2 cellular contexts compared by ENCODE assay signal in the genomic region with DNA sequence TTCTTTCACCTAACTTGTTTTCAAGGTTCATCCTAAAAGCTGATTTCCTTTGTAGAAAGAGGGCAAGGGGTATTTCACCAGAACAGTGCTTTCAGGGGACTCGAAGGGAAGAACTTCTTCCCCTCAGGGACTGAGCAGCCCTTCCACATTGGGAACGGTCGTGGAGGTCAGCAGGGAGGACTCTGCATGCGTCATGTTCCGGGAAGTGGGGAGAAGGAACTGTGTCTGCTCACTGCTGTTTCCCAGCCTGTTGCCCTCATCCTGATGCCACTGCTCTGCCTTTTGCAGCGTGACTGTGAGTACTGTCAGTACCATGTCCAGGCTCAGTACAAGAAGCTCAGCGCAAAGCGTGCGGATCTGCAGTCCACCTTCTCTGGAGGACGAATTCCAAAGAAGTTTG.
TF ChIP-seq lines count a peak whose summit lies in the region.

No MANE protein-coding gene starts in this region.

TF ChIP-seq in liver, 16 proteins besides CTCF, POLR2A, EP300 and RAD21:
- TF ChIP-seq TAF1 (conservative IDR thresholded peaks at IDR 0.05) (no peak), NR2F2 (IDR thresholded peaks at IDR 0.05) (peak; percentile 27)

TF ChIP-seq in H1, 55 proteins besides CTCF, POLR2A, EP300 and RAD21:
- TF ChIP-seq MAFK (IDR thresholded peaks at IDR 0.05; ENCODE audit: low read depth, low read length), result no peak
- TF ChIP-seq RBBP5 (IDR thresholded peaks at IDR 0.05; ENCODE audit: borderline replicate concordance, low read depth, low read length), result no peak
- no peak for TF ChIP-seq CEBPB (IDR thresholded peaks at IDR 0.05; ENCODE audit: low read depth, low read length)
- no peak for TF ChIP-seq JUN (IDR thresholded peaks at IDR 0.05; ENCODE audit: low read depth, low read length)
- TF ChIP-seq BACH1 (IDR thresholded peaks at IDR 0.05; ENCODE audit: low read length), result no peak
- TF ChIP-seq SIN3A (conservative IDR thresholded peaks at IDR 0.05 in 1 of 2, IDR thresholded peaks at IDR 0.05 in 1 of 2; ENCODE audit: low read depth in 1 of 2, low read length in 2 of 2), result no peak
- TF ChIP-seq RNF2 (IDR thresholded peaks at IDR 0.05; ENCODE audit: borderline replicate concordance, low read depth, low read length, missing control alignments, poor library complexity, severe bottlenecking), result no peak
- TF ChIP-seq, protein P1, sequence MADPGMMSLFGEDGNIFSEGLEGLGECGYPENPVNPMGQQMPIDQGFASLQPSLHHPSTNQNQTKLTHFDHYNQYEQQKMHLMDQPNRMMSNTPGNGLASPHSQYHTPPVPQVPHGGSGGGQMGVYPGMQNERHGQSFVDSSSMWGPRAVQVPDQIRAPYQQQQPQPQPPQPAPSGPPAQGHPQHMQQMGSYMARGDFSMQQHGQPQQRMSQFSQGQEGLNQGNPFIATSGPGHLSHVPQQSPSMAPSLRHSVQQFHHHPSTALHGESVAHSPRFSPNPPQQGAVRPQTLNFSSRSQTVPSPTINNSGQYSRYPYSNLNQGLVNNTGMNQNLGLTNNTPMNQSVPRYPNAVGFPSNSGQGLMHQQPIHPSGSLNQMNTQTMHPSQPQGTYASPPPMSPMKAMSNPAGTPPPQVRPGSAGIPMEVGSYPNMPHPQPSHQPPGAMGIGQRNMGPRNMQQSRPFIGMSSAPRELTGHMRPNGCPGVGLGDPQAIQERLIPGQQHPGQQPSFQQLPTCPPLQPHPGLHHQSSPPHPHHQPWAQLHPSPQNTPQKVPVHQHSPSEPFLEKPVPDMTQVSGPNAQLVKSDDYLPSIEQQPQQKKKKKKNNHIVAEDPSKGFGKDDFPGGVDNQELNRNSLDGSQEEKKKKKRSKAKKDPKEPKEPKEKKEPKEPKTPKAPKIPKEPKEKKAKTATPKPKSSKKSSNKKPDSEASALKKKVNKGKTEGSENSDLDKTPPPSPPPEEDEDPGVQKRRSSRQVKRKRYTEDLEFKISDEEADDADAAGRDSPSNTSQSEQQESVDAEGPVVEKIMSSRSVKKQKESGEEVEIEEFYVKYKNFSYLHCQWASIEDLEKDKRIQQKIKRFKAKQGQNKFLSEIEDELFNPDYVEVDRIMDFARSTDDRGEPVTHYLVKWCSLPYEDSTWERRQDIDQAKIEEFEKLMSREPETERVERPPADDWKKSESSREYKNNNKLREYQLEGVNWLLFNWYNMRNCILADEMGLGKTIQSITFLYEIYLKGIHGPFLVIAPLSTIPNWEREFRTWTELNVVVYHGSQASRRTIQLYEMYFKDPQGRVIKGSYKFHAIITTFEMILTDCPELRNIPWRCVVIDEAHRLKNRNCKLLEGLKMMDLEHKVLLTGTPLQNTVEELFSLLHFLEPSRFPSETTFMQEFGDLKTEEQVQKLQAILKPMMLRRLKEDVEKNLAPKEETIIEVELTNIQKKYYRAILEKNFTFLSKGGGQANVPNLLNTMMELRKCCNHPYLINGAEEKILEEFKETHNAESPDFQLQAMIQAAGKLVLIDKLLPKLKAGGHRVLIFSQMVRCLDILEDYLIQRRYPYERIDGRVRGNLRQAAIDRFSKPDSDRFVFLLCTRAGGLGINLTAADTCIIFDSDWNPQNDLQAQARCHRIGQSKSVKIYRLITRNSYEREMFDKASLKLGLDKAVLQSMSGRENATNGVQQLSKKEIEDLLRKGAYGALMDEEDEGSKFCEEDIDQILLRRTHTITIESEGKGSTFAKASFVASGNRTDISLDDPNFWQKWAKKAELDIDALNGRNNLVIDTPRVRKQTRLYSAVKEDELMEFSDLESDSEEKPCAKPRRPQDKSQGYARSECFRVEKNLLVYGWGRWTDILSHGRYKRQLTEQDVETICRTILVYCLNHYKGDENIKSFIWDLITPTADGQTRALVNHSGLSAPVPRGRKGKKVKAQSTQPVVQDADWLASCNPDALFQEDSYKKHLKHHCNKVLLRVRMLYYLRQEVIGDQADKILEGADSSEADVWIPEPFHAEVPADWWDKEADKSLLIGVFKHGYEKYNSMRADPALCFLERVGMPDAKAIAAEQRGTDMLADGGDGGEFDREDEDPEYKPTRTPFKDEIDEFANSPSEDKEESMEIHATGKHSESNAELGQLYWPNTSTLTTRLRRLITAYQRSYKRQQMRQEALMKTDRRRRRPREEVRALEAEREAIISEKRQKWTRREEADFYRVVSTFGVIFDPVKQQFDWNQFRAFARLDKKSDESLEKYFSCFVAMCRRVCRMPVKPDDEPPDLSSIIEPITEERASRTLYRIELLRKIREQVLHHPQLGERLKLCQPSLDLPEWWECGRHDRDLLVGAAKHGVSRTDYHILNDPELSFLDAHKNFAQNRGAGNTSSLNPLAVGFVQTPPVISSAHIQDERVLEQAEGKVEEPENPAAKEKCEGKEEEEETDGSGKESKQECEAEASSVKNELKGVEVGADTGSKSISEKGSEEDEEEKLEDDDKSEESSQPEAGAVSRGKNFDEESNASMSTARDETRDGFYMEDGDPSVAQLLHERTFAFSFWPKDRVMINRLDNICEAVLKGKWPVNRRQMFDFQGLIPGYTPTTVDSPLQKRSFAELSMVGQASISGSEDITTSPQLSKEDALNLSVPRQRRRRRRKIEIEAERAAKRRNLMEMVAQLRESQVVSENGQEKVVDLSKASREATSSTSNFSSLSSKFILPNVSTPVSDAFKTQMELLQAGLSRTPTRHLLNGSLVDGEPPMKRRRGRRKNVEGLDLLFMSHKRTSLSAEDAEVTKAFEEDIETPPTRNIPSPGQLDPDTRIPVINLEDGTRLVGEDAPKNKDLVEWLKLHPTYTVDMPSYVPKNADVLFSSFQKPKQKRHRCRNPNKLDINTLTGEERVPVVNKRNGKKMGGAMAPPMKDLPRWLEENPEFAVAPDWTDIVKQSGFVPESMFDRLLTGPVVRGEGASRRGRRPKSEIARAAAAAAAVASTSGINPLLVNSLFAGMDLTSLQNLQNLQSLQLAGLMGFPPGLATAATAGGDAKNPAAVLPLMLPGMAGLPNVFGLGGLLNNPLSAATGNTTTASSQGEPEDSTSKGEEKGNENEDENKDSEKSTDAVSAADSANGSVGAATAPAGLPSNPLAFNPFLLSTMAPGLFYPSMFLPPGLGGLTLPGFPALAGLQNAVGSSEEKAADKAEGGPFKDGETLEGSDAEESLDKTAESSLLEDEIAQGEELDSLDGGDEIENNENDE (IDR thresholded peaks at IDR 0.05; ENCODE audit: insufficient replicate concordance, low read length), result no peak
- no peak for TF ChIP-seq JUND (IDR thresholded peaks at IDR 0.05; ENCODE audit: low read length)
